Comparison of ENCODE assay signal across 30 cellular contexts in the genomic region with DNA sequence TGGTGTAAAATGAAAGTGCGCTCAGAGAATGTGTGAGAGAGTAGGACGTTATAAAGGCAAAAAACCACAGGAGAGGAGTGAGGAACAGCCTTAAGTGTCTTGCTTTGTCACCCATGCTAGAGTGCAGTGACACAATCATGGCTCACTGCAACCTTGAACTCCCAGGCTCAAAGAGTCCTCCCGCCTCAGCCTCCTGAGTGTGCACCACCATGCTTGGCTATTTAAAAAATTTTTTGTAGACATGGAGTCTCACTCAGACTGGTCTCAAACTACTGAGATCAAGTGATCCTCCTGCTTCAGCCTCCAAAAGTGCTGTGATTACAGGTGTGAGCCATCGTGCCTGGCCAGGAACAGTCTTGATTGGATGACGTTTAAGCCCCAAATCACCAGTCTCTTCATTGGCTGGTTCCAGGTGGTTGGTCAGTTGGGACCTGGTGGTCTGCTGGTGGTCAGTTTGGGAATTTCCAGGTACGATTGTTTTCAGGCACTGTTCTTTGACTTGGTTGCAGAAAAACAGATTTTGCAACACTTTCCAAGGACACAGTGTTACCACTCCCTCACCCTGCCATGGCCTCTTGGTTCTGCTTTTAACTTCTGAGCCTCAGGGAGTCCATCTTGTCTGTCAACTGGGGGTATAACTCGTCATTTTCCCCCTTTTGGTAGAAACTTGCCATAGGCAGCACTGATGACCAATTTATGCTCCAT. TPM values are rescaled to one million over a fixed set of nuclear protein-coding genes. Genes with fewer than 3 reads are reported as not detected.
"Had no signal": no experiment of that assay in that cellular context is flagged by ENCODE, and none has a peak within 500 bp of the region (broad histone marks: within the 10 kb centered on the region; RNA-seq: fewer than 3 reads in every experiment).

No MANE protein-coding gene starts in this region.

- H3K4me1 ChIP-seq: gastroesophageal sphincter, heart left ventricle, left ventricle myocardium inferior, lower lobe of right lung, parathyroid adenoma, suprapubic skin, transverse colon, upper lobe of right lung, uterus had no signal

- H3K4me1 Mint-ChIP-seq: natural killer cell; neural progenitor cell; stimulated activated naive CD8-positive, alpha-beta T cell treated with anti-CD3 and anti-CD28 coated beads, Interleukin-15, amount 100 ng/mL, for 72 hours had no signal

- H3K9me3 Mint-ChIP-seq: natural killer cell; neural progenitor cell; stimulated activated naive CD8-positive, alpha-beta T cell treated with anti-CD3 and anti-CD28 coated beads, Interleukin-15, amount 100 ng/mL, for 72 hours had no signal

- H3K27ac Mint-ChIP-seq: natural killer cell; neural progenitor cell; progenitor cell of endocrine pancreas; stimulated activated naive CD8-positive, alpha-beta T cell treated with anti-CD3 and anti-CD28 coated beads, Interleukin-15, amount 100 ng/mL, for 72 hours had no signal

- DNase-seq: dorsolateral prefrontal cortex; effector CD4-positive, alpha-beta T cell; foreskin fibroblast; heart left ventricle; kidney glomerular epithelial cell; left colon; left ventricle myocardium inferior; lower lobe of right lung; natural killer cell; stimulated activated CD4-positive, alpha-beta T cell treated with anti-CD3 and anti-CD28 coated beads, Interleukin-12 subunit alpha, Interleukin-12 subunit beta, amount 100 ng/mL, for 4 hours; stimulated activated CD4-positive, alpha-beta T cell treated with anti-CD3 and anti-CD28 coated beads, Interleukin-1b, Interleukin-23, amount 100 ng/mL, for 48 hours; stimulated activated CD4-positive, alpha-beta T cell treated with anti-CD3 and anti-CD28 coated beads, Interleukin-4, amount 100 ng/mL, for 1 hour; stimulated activated CD8-positive, alpha-beta memory T cell treated with anti-CD3 and anti-CD28 coated beads, Interleukin-4, amount 100 ng/mL, for 48 hours; stimulated activated naive CD4-positive, alpha-beta T cell; stimulated activated naive CD8-positive, alpha-beta T cell treated with anti-CD3 and anti-CD28 coated beads, Interleukin-15, amount 100 ng/mL, for 72 hours; transverse colon; upper lobe of right lung; uterus had no signal

- H3K36me3 ChIP-seq: neural progenitor cell, transverse colon, uterus had no signal

- H3K36me3 Mint-ChIP-seq: natural killer cell had no signal

- ATAC-seq: esophagus mucosa; gastroesophageal sphincter; heart left ventricle; left colon; lower lobe of right lung; natural killer cell; sciatic nerve; stimulated activated naive CD8-positive, alpha-beta T cell treated with anti-CD3 and anti-CD28 coated beads, Interleukin-15, amount 100 ng/mL, for 72 hours; upper lobe of right lung had no signal

- H3K27me3 ChIP-seq: dorsolateral prefrontal cortex, gastroesophageal sphincter, heart left ventricle, hepatocyte, neural progenitor cell, suprapubic skin, transverse colon, upper lobe of right lung, uterus had no signal

- H3K27me3 Mint-ChIP-seq: progenitor cell of endocrine pancreas; stimulated activated naive CD8-positive, alpha-beta T cell treated with anti-CD3 and anti-CD28 coated beads, Interleukin-15, amount 100 ng/mL, for 72 hours had no signal

- H3K9ac ChIP-seq: neural progenitor cell, parathyroid adenoma had no signal

- H3K4me3 Mint-ChIP-seq: natural killer cell; neural progenitor cell; stimulated activated naive CD8-positive, alpha-beta T cell treated with anti-CD3 and anti-CD28 coated beads, Interleukin-15, amount 100 ng/mL, for 72 hours had no signal

- H3K9me3 ChIP-seq: gastroesophageal sphincter, heart left ventricle, left ventricle myocardium inferior, lower lobe of right lung, suprapubic skin, transverse colon, upper lobe of right lung, uterus had no signal

- H3K27ac ChIP-seq: dorsolateral prefrontal cortex, epithelial cell of prostate, gastroesophageal sphincter, heart left ventricle, hepatocyte, left ventricle myocardium inferior, lower lobe of right lung, neural progenitor cell, parathyroid adenoma, suprapubic skin, transverse colon, upper lobe of right lung, uterus had no signal

- H3K4me3 ChIP-seq: dorsolateral prefrontal cortex, gastroesophageal sphincter, heart left ventricle, hepatocyte, left ventricle myocardium inferior, lower lobe of right lung, neural progenitor cell, smooth muscle cell, suprapubic skin, transverse colon, upper lobe of right lung, uterus had no signal

RNA-seq across cellular contexts. Expression of a gene that starts 24.6 kb away (rescaled TPM):
- total RNA-seq: left colon, myocyte, osteoblast, progenitor cell of endocrine pancreas, smooth muscle cell had no signal

RNA-seq across cellular contexts. Expression of a gene that starts 29.5 kb away (rescaled TPM):
- total RNA-seq: esophagus mucosa, myocyte, osteoblast had no signal
- polyA plus RNA-seq: hepatocyte, smooth muscle cell had no signal

RNA-seq across cellular contexts. Expression of a gene that starts 33.3 kb away (rescaled TPM):
- total RNA-seq: esophagus mucosa, left colon, myocyte, natural killer cell, osteoblast, smooth muscle cell, transverse colon had no signal
- polyA plus RNA-seq: smooth muscle cell had no signal
